In genomic region chr16:87367556-87367955, GRCh38 we compare ENCODE assay signal across 19 cellular contexts. TPM values are rescaled to one million over a fixed set of nuclear protein-coding genes. Genes with fewer than 3 reads are reported as not detected.
DNase-seq lines count a peak whose midpoint lies in the region; ATAC-seq and TF ChIP-seq lines count a peak whose summit lies in the region.
"Had no signal": no experiment of that assay in that cellular context is flagged by ENCODE, and none has a peak within 500 bp of the region (broad histone marks: within the 10 kb centered on the region; RNA-seq: fewer than 3 reads in every experiment).

No MANE protein-coding gene starts in this region.

- peak overlapping the region; percentile 56 for H3K4me3 Mint-ChIP-seq in stimulated activated naive CD8-positive, alpha-beta T cell treated with anti-CD3 and anti-CD28 coated beads, Interleukin-15, Interleukin-2, amounts not matched to agents 100 ng/mL and 50 ng/mL, for 24 hours
- H3K4me3 Mint-ChIP-seq in stimulated activated naive CD8-positive, alpha-beta T cell treated with anti-CD3 and anti-CD28 coated beads, Interleukin-15, amount 100 ng/mL, for 72 hours: no peak overlapping the region
- no peak overlapping the region for H3K4me3 Mint-ChIP-seq in chondrocyte (ENCODE audit: unreplicated experiment)
- H3K4me3 Mint-ChIP-seq: HFFc6 had no signal

- peaks cover 85% of the 10 kb centered on the region for H3K79me2 ChIP-seq in SK-N-SH (ENCODE audit: insufficient read depth)

- TF ChIP-seq RAD21 in SK-N-SH (IDR thresholded peaks at IDR 0.05; ENCODE audit: low read length): no peak

- H2AFZ ChIP-seq in SK-N-SH (ENCODE audit: low read depth): no peak overlapping the region

- TF ChIP-seq EP300 in SK-N-SH (IDR thresholded peaks at IDR 0.05; ENCODE audit: borderline replicate concordance in 1 of 2, low read depth in 1 of 2, low read length in 1 of 2): no peak

- H3K9me3 ChIP-seq in SK-N-SH (no peaks in the 10 kb centered on the region), stomach smooth muscle (ENCODE audit: control insufficient read depth in 2 of 2, low read length in 2 of 2) (no peaks in the 10 kb centered on the region)

- WGBS in SK-N-SH (ENCODE audit: low lambda C conversion rate): 88% methylated on average over 9 of the region's 9 CpGs

- no peak for ATAC-seq in SK-N-SH treated with all-trans-retinoic acid at 6 μM for 48 hours
- ATAC-seq in stimulated activated naive CD8-positive, alpha-beta T cell treated with anti-CD3 and anti-CD28 coated beads, Interleukin-15, amount 100 ng/mL, for 72 hours: no peak
- ATAC-seq in GM21528 (IDR thresholded peaks at IDR 0.05; ENCODE audit: low FRiP score, unreplicated experiment): no peak

- CTCF ChIA-PET in SK-N-SH (lab: Yijun Ruan, JAX): interaction anchor here (1.2 to 1.4 kb wide), 2 partner anchors 16 to 268 kb away, joined by 3 to 4 read pairs; partner anchors contain the start of gene FBXO31

- H3K27me3 Mint-ChIP-seq in stimulated activated naive CD8-positive, alpha-beta T cell treated with anti-CD3 and anti-CD28 coated beads, Interleukin-15, Interleukin-2, amounts not matched to agents 100 ng/mL and 50 ng/mL, for 24 hours: no peaks in the 10 kb centered on the region
- H3K27me3 Mint-ChIP-seq in stimulated activated naive CD8-positive, alpha-beta T cell treated with anti-CD3 and anti-CD28 coated beads, Interleukin-15, amount 100 ng/mL, for 72 hours: no peaks in the 10 kb centered on the region
- no peaks in the 10 kb centered on the region for H3K27me3 Mint-ChIP-seq in chondrocyte (ENCODE audit: low read depth)

- TF ChIP-seq CTCF in SK-N-SH (IDR thresholded peaks at IDR 0.05) (no peak), chondrocyte (IDR thresholded peaks at IDR 0.05) (no peak)

- peaks cover 0 to 5% of the 10 kb centered on the region in 2 experiments for H3K36me3 ChIP-seq in SK-N-SH (replicated peaks in 1 of 2; ENCODE audit: control insufficient read depth in 1 of 2, insufficient read depth in 2 of 2, low read length in 1 of 2)
- peaks cover 0 to 2% of the 10 kb centered on the region in 2 donors for H3K36me3 ChIP-seq in stomach smooth muscle (ENCODE audit: control insufficient read depth in 2 of 2, insufficient read depth in 2 of 2, low read length in 2 of 2)

- H3K27me3 ChIP-seq in SK-N-SH (ENCODE audit: insufficient read depth) (no peaks in the 10 kb centered on the region), stomach smooth muscle (ENCODE audit: control insufficient read depth in 1 of 2, insufficient read depth in 2 of 2, low read length in 2 of 2) (no peaks in the 10 kb centered on the region)

- peaks cover 26% of the 10 kb centered on the region for H3K36me3 Mint-ChIP-seq in stimulated activated naive CD8-positive, alpha-beta T cell treated with anti-CD3 and anti-CD28 coated beads, Interleukin-15, Interleukin-2, amounts not matched to agents 100 ng/mL and 50 ng/mL, for 24 hours (ENCODE audit: low read depth)
- H3K36me3 Mint-ChIP-seq in chondrocyte (ENCODE audit: low read depth): no peaks in the 10 kb centered on the region

- POLR2A ChIA-PET in SK-N-SH (lab: Yijun Ruan, JAX): interaction anchor here (0.6 to 2.2 kb wide), 2 partner anchors 16 to 409 kb away, joined by 6 to 10 read pairs; partner anchors contain the start of gene FBXO31

- H4K20me1 ChIP-seq in SK-N-SH (ENCODE audit: insufficient read depth): peaks cover 48% of the 10 kb centered on the region

- H3K27ac ChIP-seq in SK-N-SH (ENCODE audit: low read depth in 2 of 2, low read length in 1 of 2) (peak overlapping the region in 1 of 2 experiments; percentile 59; a peak in 2 of 4 replicates), stomach smooth muscle (ENCODE audit: low read length) (peak overlapping the region; percentile 31)
- H3K27ac ChIP-seq: 22Rv1 had no signal

- peak overlapping the region; percentile 94 for H3K27ac Mint-ChIP-seq in stimulated activated naive CD8-positive, alpha-beta T cell treated with anti-CD3 and anti-CD28 coated beads, Interleukin-15, Interleukin-2, amounts not matched to agents 100 ng/mL and 50 ng/mL, for 24 hours
- H3K27ac Mint-ChIP-seq in stimulated activated naive CD8-positive, alpha-beta T cell treated with anti-CD3 and anti-CD28 coated beads, Interleukin-15, amount 100 ng/mL, for 72 hours: no peak overlapping the region
- no peak overlapping the region for H3K27ac Mint-ChIP-seq in chondrocyte (ENCODE audit: unreplicated experiment)
- H3K27ac Mint-ChIP-seq: HFFc6 had no signal

- H3K4me1 ChIP-seq in SK-N-SH (ENCODE audit: control insufficient read depth in 1 of 2, insufficient read depth in 2 of 2, low read depth in 1 of 2, low read length in 1 of 2) (peaks cover 15 to 59% of the 10 kb centered on the region in 2 experiments; a peak in 2 of 4 replicates), stomach smooth muscle (ENCODE audit: control insufficient read depth, insufficient read depth, low read length) (peaks cover 70% of the 10 kb centered on the region)

- peaks cover 62% of the 10 kb centered on the region for H3K4me1 Mint-ChIP-seq in stimulated activated naive CD8-positive, alpha-beta T cell treated with anti-CD3 and anti-CD28 coated beads, Interleukin-15, Interleukin-2, amounts not matched to agents 100 ng/mL and 50 ng/mL, for 24 hours (ENCODE audit: low read depth)
- H3K4me1 Mint-ChIP-seq in stimulated activated naive CD8-positive, alpha-beta T cell treated with anti-CD3 and anti-CD28 coated beads, Interleukin-15, amount 100 ng/mL, for 72 hours: peaks cover 79% of the 10 kb centered on the region
- H3K4me1 Mint-ChIP-seq in chondrocyte (ENCODE audit: low read depth): no peaks in the 10 kb centered on the region

- H3K4me3 ChIP-seq in SK-N-SH (ENCODE audit: low read depth in 2 of 2, low read length in 1 of 2) (no peak overlapping the region), stomach smooth muscle (ENCODE audit: low read length in 2 of 2) (no peak overlapping the region)

- no peaks in the 10 kb centered on the region for H3K9me2 ChIP-seq in SK-N-SH

- no peaks in the 10 kb centered on the region for H3K9me3 Mint-ChIP-seq in stimulated activated naive CD8-positive, alpha-beta T cell treated with anti-CD3 and anti-CD28 coated beads, Interleukin-15, Interleukin-2, amounts not matched to agents 100 ng/mL and 50 ng/mL, for 24 hours
- no peaks in the 10 kb centered on the region for H3K9me3 Mint-ChIP-seq in stimulated activated naive CD8-positive, alpha-beta T cell treated with anti-CD3 and anti-CD28 coated beads, Interleukin-15, amount 100 ng/mL, for 72 hours
- no peaks in the 10 kb centered on the region for H3K9me3 Mint-ChIP-seq in chondrocyte (ENCODE audit: low read depth)
- H3K9me3 Mint-ChIP-seq: HFFc6 had no signal

- H3K4me2 ChIP-seq in SK-N-SH: no peak overlapping the region

- DNase-seq in SK-N-SH (peak; percentile 66), chondrocyte (ENCODE audit: low spot score) (peak; percentile 15), iPS-NIHi11 (ENCODE audit: low spot score) (no peak)
- DNase-seq in stimulated activated naive CD8-positive, alpha-beta T cell treated with anti-CD3 and anti-CD28 coated beads, Interleukin-15, amount 100 ng/mL, for 72 hours: no peak
- DNase-seq: Calu3, DMS79, GOT3, HFFc6, KBM-7, NCI-H1092, NCI-H1694, NCI-H2107, NCI-H748 treated with DMSO at 0.1 percent for 48 hours, PC-3 had no signal

- no peaks in the 10 kb centered on the region for H3F3A ChIP-seq in SK-N-SH (replicated peaks; ENCODE audit: insufficient read depth)

- H3K9ac ChIP-seq in SK-N-SH: no peak overlapping the region
- H3K9ac ChIP-seq in stomach smooth muscle (ENCODE audit: low read length in 2 of 2): no peak overlapping the region

TF ChIP-seq in SK-N-SH, 30 proteins besides CTCF, POLR2A, EP300 and RAD21 (continues in another document):
- no peak for TF ChIP-seq ELF1 (IDR thresholded peaks at IDR 0.05)
- no peak for TF ChIP-seq GATA2 (CRISPR knock-in tag; IDR thresholded peaks at IDR 0.05)
- TF ChIP-seq FOSL2 (IDR thresholded peaks at IDR 0.05; ENCODE audit: borderline replicate concordance, low read depth): no peak
- TF ChIP-seq POLR2AphosphoS5 (IDR thresholded peaks at IDR 0.05; ENCODE audit: low read depth, low read length): no peak
- no peak for TF ChIP-seq USF2 (IDR thresholded peaks at IDR 0.05; ENCODE audit: borderline replicate concordance, low read depth, low read length)
- TF ChIP-seq MXI1 (IDR thresholded peaks at IDR 0.05; ENCODE audit: low read depth, low read length): no peak

TF ChIP-seq in SK-N-SH treated with all-trans-retinoic acid at 6 μM for 48 hours, 23 proteins besides CTCF, POLR2A, EP300 and RAD21 (continues in another document):
- TF ChIP-seq CSDC2 (CRISPR knock-in tag; IDR thresholded peaks at IDR 0.05) (no peak), ZNF8 (CRISPR knock-in tag; IDR thresholded peaks at IDR 0.05) (no peak), ZFP30 (CRISPR knock-in tag; IDR thresholded peaks at IDR 0.05) (no peak), GLIS3 (CRISPR knock-in tag; IDR thresholded peaks at IDR 0.05) (no peak), BACH2 (CRISPR knock-in tag; IDR thresholded peaks at IDR 0.05; ENCODE audit: borderline replicate concordance) (no peak), RARB (CRISPR knock-in tag; IDR thresholded peaks at IDR 0.05) (no peak), ISL1 (CRISPR knock-in tag; IDR thresholded peaks at IDR 0.05) (no peak), TCF4 (CRISPR knock-in tag; IDR thresholded peaks at IDR 0.05; ENCODE audit: borderline replicate concordance) (no peak), ZC3H10 (CRISPR knock-in tag; IDR thresholded peaks at IDR 0.05) (no peak), ZNF565 (CRISPR knock-in tag; conservative IDR thresholded peaks at IDR 0.05; ENCODE audit: low read depth) (no peak), CREB5 (CRISPR knock-in tag; IDR thresholded peaks at IDR 0.05; ENCODE audit: low read depth) (no peak)

RNA-seq across cellular contexts. Expression of gene FBXO31, which starts 16.0 kb away (rescaled TPM):
- 14.2 and 15.3 TPM in 2 replicates for polyA plus RNA-seq in SK-N-SH (2012; rRNA removed)
- polyA plus RNA-seq in SK-N-SH (2012; cell fraction: cytosol; rRNA removed): 4.5 and 8.4 TPM in 2 replicates
- polyA plus RNA-seq in SK-N-SH (2012; cell fraction: nucleus; rRNA removed): 45.0 and 46.1 TPM in 2 replicates
- 30.3 to 37.2 TPM (median 30.6 TPM) in 3 replicates for total RNA-seq in chondrocyte

RNA-seq across cellular contexts. Expression of gene MAP1LC3B, which starts 24.6 kb away (rescaled TPM):
- polyA plus RNA-seq in SK-N-SH (2012; rRNA removed): 33.7 and 36.9 TPM in 2 replicates
- polyA plus RNA-seq in SK-N-SH (2012; cell fraction: cytosol; rRNA removed): 59.8 and 68.6 TPM in 2 replicates
- 15.8 and 26.7 TPM in 2 replicates for polyA plus RNA-seq in SK-N-SH (2012; cell fraction: nucleus; rRNA removed)
- total RNA-seq in chondrocyte: 139 to 189 TPM (median 186 TPM) in 3 replicates

RNA-seq across cellular contexts. Expression of gene C16orf95, which starts 50.4 kb away (rescaled TPM):
- 3.6 and 5.0 TPM in 2 replicates for polyA plus RNA-seq in SK-N-SH (2012; rRNA removed)
- 3.2 and 4.6 TPM in 2 replicates for polyA plus RNA-seq in SK-N-SH (2012; cell fraction: cytosol; rRNA removed)
- 5.0 and 5.9 TPM in 2 replicates for polyA plus RNA-seq in SK-N-SH (2012; cell fraction: nucleus; rRNA removed)
- 6.9 to 8.8 TPM (median 7.2 TPM) in 3 replicates for total RNA-seq in chondrocyte

Comparison
In these comparisons a context has a peak if more than half of its experiments do, and no peak if none do; other contexts are left out.
1. DNase-seq: peak in SK-N-SH (single experiment) and chondrocyte (single experiment); none in stimulated activated naive CD8-positive, alpha-beta T cell treated with anti-CD3 and anti-CD28 coated beads, Interleukin-15, amount 100 ng/mL, for 72 hours (0 of 2) and iPS-NIHi11 (single experiment).